ENCODE assay signal across 1 cellular context in genomic region chr22:37849089-37849751, GRCh38.
TF ChIP-seq lines count a peak whose summit lies in the region.

TSS of gene EIF3L (plus strand) at chr22:37849419. CDS start at chr22:37849450, 31 bp downstream.

TF ChIP-seq in GM12878, 131 proteins besides CTCF, POLR2A, EP300 and RAD21 (continued from another document and continues in another):
- TF ChIP-seq ZNF687 (IDR thresholded peaks at IDR 0.05) = peak; percentile 85
- no peak for TF ChIP-seq NFXL1 (IDR thresholded peaks at IDR 0.05; ENCODE audit: borderline replicate concordance)
- TF ChIP-seq SREBF2 (IDR thresholded peaks at IDR 0.05; ENCODE audit: low read length) = no peak
- no peak for TF ChIP-seq MEF2B (IDR thresholded peaks at IDR 0.05; ENCODE audit: partially characterized antibody, poor library complexity, severe bottlenecking)
- no peak for TF ChIP-seq ZBTB11 (CRISPR knock-in tag; IDR thresholded peaks at IDR 0.05)
- peak; percentile 86; the same call in 2 of the 3 replicates for TF ChIP-seq POU2F2 (IDR thresholded peaks at IDR 0.05; ENCODE audit: borderline replicate concordance, low read depth, low read length)
- peak; percentile 75 for TF ChIP-seq NKRF (conservative IDR thresholded peaks at IDR 0.05)
- no peak for TF ChIP-seq IRF5 (IDR thresholded peaks at IDR 0.05; ENCODE audit: borderline replicate concordance)
- no peak for TF ChIP-seq TCF3 (IDR thresholded peaks at IDR 0.05; ENCODE audit: borderline replicate concordance, insufficient read depth, low read depth, low read length)
- TF ChIP-seq KLF5 (IDR thresholded peaks at IDR 0.05; ENCODE audit: partially characterized antibody) = no peak
- TF ChIP-seq CREB1 (IDR thresholded peaks at IDR 0.05; ENCODE audit: low read depth) = peak; percentile 68; the same call in 1 of the 2 replicates
- TF ChIP-seq RCOR1 (conservative IDR thresholded peaks at IDR 0.05; ENCODE audit: low read depth, low read length) = no peak
- TF ChIP-seq PKNOX1 (IDR thresholded peaks at IDR 0.05) = 0 out of 2 replicates have a peak, but pooled peaks have one; percentile 10
- no peak for TF ChIP-seq JUND (IDR thresholded peaks at IDR 0.05; ENCODE audit: low read depth, low read length)
- TF ChIP-seq PAX5 (IDR thresholded peaks at IDR 0.05; ENCODE audit: borderline replicate concordance, low read depth, low read length) = no peak
- TF ChIP-seq ETV6 (conservative IDR thresholded peaks at IDR 0.05 in 1 of 2, IDR thresholded peaks at IDR 0.05 in 1 of 2; ENCODE audit: borderline replicate concordance in 1 of 2, low read depth in 1 of 2) = no peak
- no peak for TF ChIP-seq CEBPB (IDR thresholded peaks at IDR 0.05; ENCODE audit: borderline replicate concordance in 1 of 2, low read depth in 2 of 2, low read length in 2 of 2)
- no peak for TF ChIP-seq TCF12 (IDR thresholded peaks at IDR 0.05; ENCODE audit: low read depth, low read length)
- peak; percentile 59 for TF ChIP-seq SIX5 (IDR thresholded peaks at IDR 0.05; ENCODE audit: low read depth, low read length, severe bottlenecking)
- TF ChIP-seq EZH2 (IDR thresholded peaks at IDR 0.05; ENCODE audit: borderline replicate concordance, control insufficient read depth, low read depth, low read length) = no peak
- peak; percentile 14; the same call in 1 of the 2 replicates for TF ChIP-seq MAX (IDR thresholded peaks at IDR 0.05; ENCODE audit: low read depth, low read length)
- peak; percentile 90 for TF ChIP-seq TAF1 (IDR thresholded peaks at IDR 0.05; ENCODE audit: borderline replicate concordance, low read depth, low read length)
- no peak for TF ChIP-seq SMAD1 (IDR thresholded peaks at IDR 0.05; ENCODE audit: low read depth, partially characterized antibody)
- no peak for TF ChIP-seq BCL3 (IDR thresholded peaks at IDR 0.05; ENCODE audit: borderline replicate concordance, insufficient read depth, low read depth, low read length, poor library complexity, severe bottlenecking)
- TF ChIP-seq CHD1 (IDR thresholded peaks at IDR 0.05; ENCODE audit: low read depth, low read length) = no peak
- TF ChIP-seq FOXK2 (IDR thresholded peaks at IDR 0.05) = no peak; the same call in 1 of the 2 replicates
- no peak; the same call in 1 of the 2 replicates for TF ChIP-seq RB1 (IDR thresholded peaks at IDR 0.05; ENCODE audit: borderline replicate concordance)
- TF ChIP-seq USF1 (IDR thresholded peaks at IDR 0.05; ENCODE audit: borderline replicate concordance, extremely low read length, insufficient read depth, low read depth, low read length) = no peak
- TF ChIP-seq KDM1A (IDR thresholded peaks at IDR 0.05; ENCODE audit: borderline replicate concordance) = no peak
- no peak for TF ChIP-seq HDAC2 (IDR thresholded peaks at IDR 0.05)
- no peak for TF ChIP-seq ATF2 (IDR thresholded peaks at IDR 0.05; ENCODE audit: low read length)
- TF ChIP-seq LARP7 (IDR thresholded peaks at IDR 0.05) = peak; percentile 34; the same call in 1 of the 2 replicates
- TF ChIP-seq EED (IDR thresholded peaks at IDR 0.05; ENCODE audit: low read depth) = peak; percentile 70
- no peak for TF ChIP-seq ESRRA (IDR thresholded peaks at IDR 0.05; ENCODE audit: low read length)
- TF ChIP-seq ATF7 (IDR thresholded peaks at IDR 0.05; ENCODE audit: low read depth) = no peak
- no peak for TF ChIP-seq MEF2A (IDR thresholded peaks at IDR 0.05; ENCODE audit: insufficient read depth, low read depth, low read length)
- peak; percentile 92 for TF ChIP-seq ZBTB40 (IDR thresholded peaks at IDR 0.05; ENCODE audit: borderline replicate concordance)
- peak; percentile 68; the same call in 1 of the 2 replicates for TF ChIP-seq MXI1 (IDR thresholded peaks at IDR 0.05; ENCODE audit: low read depth, low read length)
- 0 out of 2 replicates have a peak, but pooled peaks have one; percentile 60 for TF ChIP-seq ZNF207 (IDR thresholded peaks at IDR 0.05; ENCODE audit: borderline replicate concordance)
